In the genomic region with DNA sequence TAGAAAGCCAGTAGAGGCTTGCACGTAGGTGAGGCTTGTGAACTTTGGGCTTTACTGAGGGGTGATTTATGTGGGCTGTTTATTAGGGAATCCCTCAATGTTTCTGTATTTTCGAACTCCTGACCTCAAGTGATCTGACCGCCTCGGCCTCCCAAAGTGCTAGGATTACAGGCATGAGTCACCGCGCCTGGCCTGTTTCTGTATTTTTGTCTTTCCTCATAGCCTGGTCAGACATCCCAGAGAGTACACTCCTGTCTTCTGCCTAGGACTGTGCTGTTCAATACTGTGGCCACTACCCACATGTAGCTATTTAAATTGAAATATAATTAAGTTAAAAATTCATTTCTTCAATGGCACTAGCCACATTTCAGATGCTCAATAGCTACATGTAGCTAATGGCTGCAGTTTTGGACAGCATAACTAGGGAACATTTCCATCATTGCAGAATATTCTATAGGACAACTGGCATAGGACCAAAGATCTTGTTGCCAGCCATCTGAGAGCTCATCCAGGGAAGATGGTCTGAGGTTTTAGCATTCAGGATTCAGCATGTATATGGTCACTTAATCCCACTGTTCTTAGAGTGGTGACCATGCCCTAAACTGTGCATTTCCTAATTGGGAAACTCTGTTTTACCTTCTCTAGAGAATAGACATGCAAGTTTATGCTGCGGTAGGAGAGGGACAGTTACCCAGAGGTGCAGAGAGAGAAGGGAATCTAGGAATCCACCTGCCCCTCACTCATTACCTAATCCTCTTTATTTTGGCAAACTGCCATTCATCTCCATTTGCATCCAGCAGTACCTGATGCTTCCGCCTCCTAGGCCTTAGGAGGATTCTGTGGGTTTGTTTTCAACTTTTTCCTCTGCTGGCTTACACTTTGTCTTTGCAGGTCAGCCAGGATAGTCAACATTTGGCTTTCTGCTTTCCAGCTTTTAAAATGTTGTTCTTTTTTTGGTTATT, we compare ENCODE assay signal across 8 cellular contexts.
DNase-seq lines count a peak whose midpoint lies in the region; ATAC-seq, FAIRE-seq and TF ChIP-seq lines count a peak whose summit lies in the region.

No MANE protein-coding gene starts in this region.

- H3K4me1 Mint-ChIP-seq in CD14-positive monocyte (peaks cover 7% of the 10 kb centered on the region), T-cell (peaks cover 36 to 66% (median 42%) of the 10 kb centered on the region in 3 donors)

- H3K4me3 ChIP-seq in SJSA1: no peak overlapping the region

- no peak for ATAC-seq in T-cell (replicated peaks in 1 of 4)

- POLR2A ChIA-PET in GM10248 (lab: Yijun Ruan, JAX) (no interaction called here), T-cell (lab: Charles Lee) (no interaction called here)

- FAIRE-seq in frontal cortex (lab: Jason Lieb, UNC): no peak

- H3K4me3 Mint-ChIP-seq in CD14-positive monocyte (no peak overlapping the region), T-cell (no peak overlapping the region)

- no peaks in the 10 kb centered on the region for H3K36me3 ChIP-seq in SJSA1

- H3K9me3 Mint-ChIP-seq in CD14-positive monocyte: peaks cover 3 to 21% (median 10%) of the 10 kb centered on the region in 7 donors
- peaks cover 0 to 12% (median 5%) of the 10 kb centered on the region in 3 donors for H3K9me3 Mint-ChIP-seq in T-cell

- H3K9me3 ChIP-seq in SJSA1 (replicated peaks): no peaks in the 10 kb centered on the region

- peak overlapping the region in 1 of 7 donors; percentile 16 for H3K27ac Mint-ChIP-seq in CD14-positive monocyte
- H3K27ac Mint-ChIP-seq in T-cell: no peak overlapping the region

- H3K4me1 ChIP-seq in SJSA1 (replicated peaks): peaks cover 29% of the 10 kb centered on the region

- DNase-seq in AG08396 (ENCODE audit: low spot score) (peak; percentile 26), M059J (ENCODE audit: low read depth) (peak; percentile 72), SJSA1 (ENCODE audit: low read depth in 1 of 2, low spot score in 2 of 2) (peak; percentile 55 to 68), islet precursor cell (peak; percentile 76), GM10248 (ENCODE audit: extremely low spot score) (no peak), CD14-positive monocyte (ENCODE audit: low spot score) (no peak), frontal cortex (ENCODE audit: low spot score in 2 of 2) (no peak), T-cell (no peak)

- no peaks in the 10 kb centered on the region for H3K27me3 Mint-ChIP-seq in CD14-positive monocyte (ENCODE audit: low read depth in 3 of 3)
- H3K27me3 Mint-ChIP-seq in T-cell: no peaks in the 10 kb centered on the region

- CTCF ChIA-PET in GM10248 (lab: Yijun Ruan, JAX): interaction anchor here (1.2 to 1.5 kb wide), 2 partner anchors 8 kb away, joined by 3 to 4 read pairs; no protein-coding TSS in a partner anchor
- CTCF ChIA-PET in T-cell (lab: Charles Lee): interaction anchor here in 1 of 2 donors (0.6 to 1.1 kb wide), 2 partner anchors 138 to 200 kb away, joined by 3 to 4 read pairs; no protein-coding TSS in a partner anchor

- H3K36me3 Mint-ChIP-seq in CD14-positive monocyte: peaks cover 6 to 11% of the 10 kb centered on the region in 2 donors
- H3K36me3 Mint-ChIP-seq in T-cell: peaks cover 20% of the 10 kb centered on the region

- intact Hi-C loops in CD14-positive monocyte (cut with micrococcal nuclease): no loop called here

- H3K27ac ChIP-seq in SJSA1: peak overlapping the region; percentile 20

- TF ChIP-seq CTCF in GM10248 (IDR thresholded peaks at IDR 0.05; ENCODE audit: control extremely low read depth, extremely low read depth, low read depth, missing control alignments): no peak
- TF ChIP-seq CTCF in CD14-positive monocyte (IDR thresholded peaks at IDR 0.05): no peak

- H3K27me3 ChIP-seq in SJSA1 (replicated peaks): no peaks in the 10 kb centered on the region

Comparison
In these comparisons a context has a peak if more than half of its experiments do, and no peak if none do; other contexts are left out.
1. DNase-seq: peak in AG08396 (single experiment), M059J (single experiment), SJSA1 (2 of 2) and islet precursor cell (single experiment); none in GM10248 (single experiment), CD14-positive monocyte (single experiment), frontal cortex (0 of 2) and T-cell (0 of 34).